Comparison of ENCODE assay signal across 19 cellular contexts in the genomic region with DNA sequence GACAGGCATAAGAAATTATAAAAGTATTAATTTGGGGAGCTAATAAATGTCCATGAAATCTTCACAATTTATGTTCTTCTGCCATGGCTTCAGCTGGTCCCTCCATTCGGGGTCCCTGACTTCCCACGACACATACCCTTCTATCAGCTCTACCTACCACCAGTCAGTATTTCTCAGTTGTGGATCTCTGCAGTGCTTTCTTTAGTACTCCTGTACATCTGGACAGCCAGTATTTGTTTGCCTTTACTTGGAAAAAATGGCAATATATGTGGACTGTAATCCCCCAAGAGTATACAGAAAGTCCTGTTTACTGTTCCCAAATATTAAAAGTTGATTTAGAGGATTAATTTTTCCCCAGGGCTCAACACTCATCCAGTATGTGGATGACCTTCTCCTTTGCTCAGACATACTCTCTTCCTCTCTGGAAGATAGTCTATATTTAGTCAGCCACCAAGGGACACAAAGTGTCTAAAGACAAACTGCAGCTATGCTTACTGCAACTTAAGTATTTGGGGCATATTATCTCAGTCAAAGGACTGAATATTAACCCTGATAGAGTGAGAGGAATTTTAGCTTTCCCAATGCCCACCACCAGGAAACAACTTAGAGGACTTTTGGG.
"Had no signal": no experiment of that assay in that cellular context is flagged by ENCODE, and none has a peak within 500 bp of the region (broad histone marks: within the 10 kb centered on the region; RNA-seq: fewer than 3 reads in every experiment).

No MANE protein-coding gene starts in this region.

- ATAC-seq: Panc1 had no signal

- H3K27me3 ChIP-seq: SJSA1 had no signal

- DNase-seq: KBM-7, MV-4-11, NCI-H1048, NCI-H1105, NCI-H1417, NCI-H1436 treated with DMSO at 0.1 percent for 48 hours, NCI-H1694 treated with DMSO at 0.1 percent for 48 hours, NCI-H1930, NCI-H2081, NCI-H2107, NCI-H2227 treated with DMSO at 0.1 percent for 48 hours, NCI-H524 treated with DMSO at 0.1 percent for 48 hours, NCI-H69, NCI-H774, SIG-M5 had no signal

- H3K9me3 ChIP-seq: SJSA1 had no signal

- H3K36me3 ChIP-seq: SJSA1 had no signal

- H3K27ac ChIP-seq: RWPE1, SJSA1, SK-N-MC had no signal

- H3K4me3 ChIP-seq: SJSA1, SK-N-MC had no signal

- H3K4me1 ChIP-seq: SJSA1 had no signal
